2 cellular contexts compared by ENCODE assay signal in genomic region chr9:88514247-88514646, GRCh38.
TF ChIP-seq lines count a peak whose summit lies in the region.

No MANE protein-coding gene starts in this region.

TF ChIP-seq in A549, 52 proteins besides CTCF, POLR2A, EP300 and RAD21:
- TF ChIP-seq TP53 (CRISPR knock-in tag; IDR thresholded peaks at IDR 0.05) (no peak), HEYL (CRISPR knock-in tag; IDR thresholded peaks at IDR 0.05) (no peak), EHMT2 (IDR thresholded peaks at IDR 0.05; ENCODE audit: low read depth) (no peak), CEBPB (IDR thresholded peaks at IDR 0.05) (no peak), FOSL2 (IDR thresholded peaks at IDR 0.05) (no peak), FOSL2 (CRISPR knock-in tag; IDR thresholded peaks at IDR 0.05) (no peak), MAFK (IDR thresholded peaks at IDR 0.05; ENCODE audit: partially characterized antibody) (no peak), MYC (IDR thresholded peaks at IDR 0.05; ENCODE audit: borderline replicate concordance, low read length) (no peak), POLR2AphosphoS2 (conservative IDR thresholded peaks at IDR 0.05; ENCODE audit: low read length) (no peak)

TF ChIP-seq in HCT116, 20 proteins besides CTCF, POLR2A, EP300 and RAD21:
- TF ChIP-seq EGR1 (IDR thresholded peaks at IDR 0.05; ENCODE audit: low read depth) (no peak), CBX3 (IDR thresholded peaks at IDR 0.05; ENCODE audit: low read depth) (peak; percentile 65; the same call in 1 of the 2 replicates)
